ENCODE assay signal across 14 cellular contexts in the genomic region with DNA sequence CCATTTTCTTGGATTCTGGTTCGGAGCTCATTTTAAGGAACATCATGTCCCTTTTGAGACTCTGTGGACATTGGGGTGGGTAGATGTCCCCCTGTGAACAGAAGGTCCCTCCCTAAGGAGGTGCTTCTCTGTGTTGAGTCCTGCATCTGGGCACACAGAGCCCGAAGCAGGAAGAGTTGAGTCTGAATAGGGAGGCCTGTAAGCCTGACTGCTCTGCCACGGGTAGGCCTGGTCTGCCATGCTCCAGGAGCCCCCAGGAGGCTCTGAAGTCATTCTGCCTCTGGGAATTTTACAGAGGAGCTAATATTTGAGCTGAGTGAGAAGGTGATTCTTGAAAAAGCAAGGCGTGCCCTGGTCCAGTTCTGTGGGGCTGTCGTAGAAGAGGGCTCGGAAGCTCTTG. TPM values are rescaled to one million over a fixed set of nuclear protein-coding genes. Genes with fewer than 3 reads are reported as not detected.
DNase-seq lines count a peak whose midpoint lies in the region; ATAC-seq and TF ChIP-seq lines count a peak whose summit lies in the region.
"Had no signal": no experiment of that assay in that cellular context is flagged by ENCODE, and none has a peak within 500 bp of the region (broad histone marks: within the 10 kb centered on the region; RNA-seq: fewer than 3 reads in every experiment).

No MANE protein-coding gene starts in this region.

- no peaks in the 10 kb centered on the region for H3K9me2 ChIP-seq in hepatocyte (replicated peaks; ENCODE audit: insufficient read depth)

- H3K27me3 ChIP-seq in hepatocyte (no peaks in the 10 kb centered on the region), smooth muscle cell (ENCODE audit: low read depth) (no peaks in the 10 kb centered on the region)
- H3K27me3 ChIP-seq: ovary had no signal

- BruUV-seq in Calu3 (replicated peaks; lab: Mats Ljungman, UMichigan), result no TSS peak

- CTCF ChIA-PET in Calu3 (lab: Charles Lee), result interaction anchor here (1.1 kb wide), 1 partner anchor 177 kb away, joined by 3 read pairs; no protein-coding TSS in a partner anchor

- H3K79me2 ChIP-seq in hepatocyte (peaks cover 90% of the 10 kb centered on the region), smooth muscle cell (ENCODE audit: low read depth) (peaks cover 49% of the 10 kb centered on the region)

- intact Hi-C loops in Calu3 (cut with micrococcal nuclease; ENCODE audit: unreplicated experiment), result loop anchor here (2.0 to 5.0 kb wide), 2 partner anchors 15 to 46 kb away; no protein-coding TSS in a partner anchor

- H4K20me1 ChIP-seq in hepatocyte (ENCODE audit: insufficient read depth, poor library complexity, severe bottlenecking) (peaks cover 19% of the 10 kb centered on the region), smooth muscle cell (ENCODE audit: low read depth) (no peaks in the 10 kb centered on the region)

- no peak overlapping the region for H3K4me3 ChIP-seq in hepatocyte
- peak overlapping the region; percentile 9 for H3K4me3 ChIP-seq in smooth muscle cell
- H3K4me3 ChIP-seq: ovary had no signal

- H3K27ac ChIP-seq in hepatocyte (peak overlapping the region; percentile 90), smooth muscle cell (ENCODE audit: low read depth) (peak overlapping the region; percentile 98)

- no peaks in the 10 kb centered on the region for H3K27me3 Mint-ChIP-seq in Calu3 (ENCODE audit: unreplicated experiment)
- H3K27me3 Mint-ChIP-seq: IgD-negative memory B cell had no signal

- no peak for DNase-seq in Calu3
- no peak for DNase-seq in hepatocyte (ENCODE audit: low spot score)
- DNase-seq in smooth muscle cell (lab: John Stamatoyannopoulos, UW; ENCODE audit: unreplicated experiment), result no peak
- DNase-seq in AG08396 (ENCODE audit: low spot score), result no peak
- DNase-seq in glomerular visceral epithelial cell (ENCODE audit: extremely low spot score), result no peak
- no peak for DNase-seq in superior temporal gyrus (ENCODE audit: extremely low spot score)
- DNase-seq: activated CD4-positive, CD25-positive, alpha-beta regulatory T cell; activated effector memory CD4-positive, alpha-beta T cell treated with anti-CD3 and anti-CD28 coated beads, Interleukin-2, amount 50 U/mL, for 16 hours; DMS 273 treated with DMSO at 0.1 percent for 48 hours; NCI-H2107 had no signal

- WGBS in hepatocyte (ENCODE audit: low lambda C conversion rate, missing lambda C conversion rate), result 81% methylated on average over 6 of the region's 6 CpGs
- WGBS in smooth muscle cell (ENCODE audit: low lambda C conversion rate), result 84% methylated on average over 6 of the region's 6 CpGs

- peak overlapping the region; percentile 18 for H3K4me3 Mint-ChIP-seq in Calu3 (ENCODE audit: low read depth, unreplicated experiment)

- H3K27ac Mint-ChIP-seq in Calu3 (ENCODE audit: unreplicated experiment), result peak overlapping the region; percentile 91

- TF ChIP-seq CTCF in Calu3 (IDR thresholded peaks at IDR 0.05; ENCODE audit: unreplicated experiment) (no peak), hepatocyte (IDR thresholded peaks at IDR 0.05; ENCODE audit: poor library complexity) (no peak), smooth muscle cell (IDR thresholded peaks at IDR 0.05; ENCODE audit: borderline replicate concordance, insufficient read depth, poor library complexity, severe bottlenecking) (no peak)

- no peaks in the 10 kb centered on the region for H3K9me3 Mint-ChIP-seq in Calu3 (ENCODE audit: low read depth, unreplicated experiment)
- H3K9me3 Mint-ChIP-seq: IgD-negative memory B cell had no signal

- H3K4me2 ChIP-seq in hepatocyte (peak overlapping the region; percentile 60), smooth muscle cell (peak overlapping the region; percentile 69)

- H2AFZ ChIP-seq in hepatocyte (no peak overlapping the region), smooth muscle cell (ENCODE audit: low read depth) (no peak overlapping the region)

- H3K9me3 ChIP-seq in hepatocyte (ENCODE audit: low read depth) (no peaks in the 10 kb centered on the region), smooth muscle cell (replicated peaks; ENCODE audit: low read depth) (no peaks in the 10 kb centered on the region)
- H3K9me3 ChIP-seq: ovary had no signal

- H3K36me3 Mint-ChIP-seq in Calu3 (ENCODE audit: insufficient read depth, unreplicated experiment), result no peaks in the 10 kb centered on the region
- H3K36me3 Mint-ChIP-seq: IgD-negative memory B cell had no signal

- H3K36me3 ChIP-seq in hepatocyte (replicated peaks; ENCODE audit: insufficient read depth, low read depth) (no peaks in the 10 kb centered on the region), smooth muscle cell (ENCODE audit: low read depth) (no peaks in the 10 kb centered on the region)
- H3K36me3 ChIP-seq: ovary had no signal

- H3K9ac ChIP-seq in smooth muscle cell (ENCODE audit: low read depth), result peak overlapping the region; percentile 78

- peaks cover 14% of the 10 kb centered on the region for H3F3A ChIP-seq in smooth muscle cell (ENCODE audit: low read depth)

- H3K4me1 ChIP-seq in hepatocyte (ENCODE audit: insufficient read depth), result peaks cover 36% of the 10 kb centered on the region
- H3K4me1 ChIP-seq in smooth muscle cell (ENCODE audit: low read depth), result peaks cover 17% of the 10 kb centered on the region

- ATAC-seq in SK-N-SH treated with all-trans-retinoic acid at 6 μM for 48 hours (0 out of 3 replicates have a peak, but pooled peaks have one; percentile 2), HG03378 (IDR thresholded peaks at IDR 0.05; ENCODE audit: unreplicated experiment) (no peak)

- peaks cover 49% of the 10 kb centered on the region for H3K4me1 Mint-ChIP-seq in Calu3 (ENCODE audit: low read depth, unreplicated experiment)

TF ChIP-seq in SK-N-SH treated with all-trans-retinoic acid at 6 μM for 48 hours, 23 proteins besides CTCF, POLR2A, EP300 and RAD21 (continues in another document):
- TF ChIP-seq, protein P1, sequence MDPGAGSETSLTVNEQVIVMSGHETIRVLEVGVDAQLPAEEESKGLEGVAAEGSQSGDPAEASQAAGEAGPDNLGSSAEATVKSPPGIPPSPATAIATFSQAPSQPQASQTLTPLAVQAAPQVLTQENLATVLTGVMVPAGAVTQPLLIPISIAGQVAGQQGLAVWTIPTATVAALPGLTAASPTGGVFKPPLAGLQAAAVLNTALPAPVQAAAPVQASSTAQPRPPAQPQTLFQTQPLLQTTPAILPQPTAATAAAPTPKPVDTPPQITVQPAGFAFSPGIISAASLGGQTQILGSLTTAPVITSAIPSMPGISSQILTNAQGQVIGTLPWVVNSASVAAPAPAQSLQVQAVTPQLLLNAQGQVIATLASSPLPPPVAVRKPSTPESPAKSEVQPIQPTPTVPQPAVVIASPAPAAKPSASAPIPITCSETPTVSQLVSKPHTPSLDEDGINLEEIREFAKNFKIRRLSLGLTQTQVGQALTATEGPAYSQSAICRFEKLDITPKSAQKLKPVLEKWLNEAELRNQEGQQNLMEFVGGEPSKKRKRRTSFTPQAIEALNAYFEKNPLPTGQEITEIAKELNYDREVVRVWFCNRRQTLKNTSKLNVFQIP (CRISPR knock-in tag; IDR thresholded peaks at IDR 0.05; ENCODE audit: borderline replicate concordance, low read depth), result no peak
- TF ChIP-seq, protein P2, sequence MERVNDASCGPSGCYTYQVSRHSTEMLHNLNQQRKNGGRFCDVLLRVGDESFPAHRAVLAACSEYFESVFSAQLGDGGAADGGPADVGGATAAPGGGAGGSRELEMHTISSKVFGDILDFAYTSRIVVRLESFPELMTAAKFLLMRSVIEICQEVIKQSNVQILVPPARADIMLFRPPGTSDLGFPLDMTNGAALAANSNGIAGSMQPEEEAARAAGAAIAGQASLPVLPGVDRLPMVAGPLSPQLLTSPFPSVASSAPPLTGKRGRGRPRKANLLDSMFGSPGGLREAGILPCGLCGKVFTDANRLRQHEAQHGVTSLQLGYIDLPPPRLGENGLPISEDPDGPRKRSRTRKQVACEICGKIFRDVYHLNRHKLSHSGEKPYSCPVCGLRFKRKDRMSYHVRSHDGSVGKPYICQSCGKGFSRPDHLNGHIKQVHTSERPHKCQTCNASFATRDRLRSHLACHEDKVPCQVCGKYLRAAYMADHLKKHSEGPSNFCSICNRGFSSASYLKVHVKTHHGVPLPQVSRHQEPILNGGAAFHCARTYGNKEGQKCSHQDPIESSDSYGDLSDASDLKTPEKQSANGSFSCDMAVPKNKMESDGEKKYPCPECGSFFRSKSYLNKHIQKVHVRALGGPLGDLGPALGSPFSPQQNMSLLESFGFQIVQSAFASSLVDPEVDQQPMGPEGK (CRISPR knock-in tag; IDR thresholded peaks at IDR 0.05; ENCODE audit: borderline replicate concordance), result no peak
- TF ChIP-seq OSR1 (CRISPR knock-in tag; IDR thresholded peaks at IDR 0.05), result no peak
- TF ChIP-seq TOX (CRISPR knock-in tag; IDR thresholded peaks at IDR 0.05; ENCODE audit: borderline replicate concordance), result no peak
- no peak for TF ChIP-seq ESRRG (CRISPR knock-in tag; IDR thresholded peaks at IDR 0.05)
- TF ChIP-seq, protein P3, sequence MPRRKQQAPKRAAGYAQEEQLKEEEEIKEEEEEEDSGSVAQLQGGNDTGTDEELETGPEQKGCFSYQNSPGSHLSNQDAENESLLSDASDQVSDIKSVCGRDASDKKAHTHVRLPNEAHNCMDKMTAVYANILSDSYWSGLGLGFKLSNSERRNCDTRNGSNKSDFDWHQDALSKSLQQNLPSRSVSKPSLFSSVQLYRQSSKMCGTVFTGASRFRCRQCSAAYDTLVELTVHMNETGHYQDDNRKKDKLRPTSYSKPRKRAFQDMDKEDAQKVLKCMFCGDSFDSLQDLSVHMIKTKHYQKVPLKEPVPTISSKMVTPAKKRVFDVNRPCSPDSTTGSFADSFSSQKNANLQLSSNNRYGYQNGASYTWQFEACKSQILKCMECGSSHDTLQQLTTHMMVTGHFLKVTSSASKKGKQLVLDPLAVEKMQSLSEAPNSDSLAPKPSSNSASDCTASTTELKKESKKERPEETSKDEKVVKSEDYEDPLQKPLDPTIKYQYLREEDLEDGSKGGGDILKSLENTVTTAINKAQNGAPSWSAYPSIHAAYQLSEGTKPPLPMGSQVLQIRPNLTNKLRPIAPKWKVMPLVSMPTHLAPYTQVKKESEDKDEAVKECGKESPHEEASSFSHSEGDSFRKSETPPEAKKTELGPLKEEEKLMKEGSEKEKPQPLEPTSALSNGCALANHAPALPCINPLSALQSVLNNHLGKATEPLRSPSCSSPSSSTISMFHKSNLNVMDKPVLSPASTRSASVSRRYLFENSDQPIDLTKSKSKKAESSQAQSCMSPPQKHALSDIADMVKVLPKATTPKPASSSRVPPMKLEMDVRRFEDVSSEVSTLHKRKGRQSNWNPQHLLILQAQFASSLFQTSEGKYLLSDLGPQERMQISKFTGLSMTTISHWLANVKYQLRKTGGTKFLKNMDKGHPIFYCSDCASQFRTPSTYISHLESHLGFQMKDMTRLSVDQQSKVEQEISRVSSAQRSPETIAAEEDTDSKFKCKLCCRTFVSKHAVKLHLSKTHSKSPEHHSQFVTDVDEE (CRISPR knock-in tag; IDR thresholded peaks at IDR 0.05), result no peak
- TF ChIP-seq ISL1 (CRISPR knock-in tag; IDR thresholded peaks at IDR 0.05), result no peak
- no peak for TF ChIP-seq RARB (CRISPR knock-in tag; IDR thresholded peaks at IDR 0.05)

RNA-seq across cellular contexts. Expression of a gene that starts 50.6 kb away (rescaled TPM):
- 21.7 and 24.4 TPM in 2 replicates for total RNA-seq in Calu3 (2022)
- total RNA-seq in hepatocyte, result 14.8 and 16.3 TPM in 2 replicates
- polyA plus RNA-seq in hepatocyte, result 6.7 and 7.7 TPM in 2 replicates
- 8.8 and 10.3 TPM in 2 replicates for total RNA-seq in smooth muscle cell
- 2.6 and 4.4 TPM in 2 replicates for polyA plus RNA-seq in smooth muscle cell
